In the genomic region with DNA sequence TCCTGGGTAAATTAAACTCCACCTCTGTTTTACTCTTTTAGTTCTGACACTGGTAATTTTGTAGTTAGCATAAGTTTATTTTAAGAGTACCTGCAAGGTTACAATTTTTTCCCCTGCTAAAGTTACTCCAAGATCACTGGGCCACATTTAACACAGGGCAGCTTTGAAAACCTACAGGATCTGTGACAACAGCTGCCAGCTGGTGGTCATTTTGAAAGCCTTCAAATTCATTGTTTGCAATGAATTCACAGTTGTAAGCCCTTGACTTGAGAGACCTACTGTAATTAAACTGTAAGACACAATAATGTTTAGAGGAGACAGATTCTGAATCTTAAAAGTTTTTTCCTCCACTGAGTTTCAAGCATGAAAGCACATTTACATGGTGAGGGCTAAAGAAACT, we compare ENCODE assay signal across 25 cellular contexts.
"Had no signal": no experiment of that assay in that cellular context is flagged by ENCODE, and none has a peak within 500 bp of the region (broad histone marks: within the 10 kb centered on the region; RNA-seq: fewer than 3 reads in every experiment).

No MANE protein-coding gene starts in this region.

- H2AFZ ChIP-seq: parathyroid adenoma had no signal

- H3K36me3 ChIP-seq: colonic mucosa, esophagus muscularis mucosa, tibial artery had no signal

- DNase-seq: activated CD4-positive, alpha-beta T cell treated with anti-CD3 and anti-CD28 coated beads, Interleukin-2, amount 50 U/mL, for 1 hour; activated CD4-positive, CD25-positive, alpha-beta regulatory T cell treated with anti-CD3 and anti-CD28 coated beads, Interleukin-2, amount 50 U/mL, for 72 hours; activated CD8-positive, alpha-beta T cell treated with anti-CD3 and anti-CD28 coated beads, Interleukin-2, amount 10 ng/mL, durations not matched to agents 7 days and 5 days; activated naive CD4-positive, alpha-beta T cell; activated naive CD8-positive, alpha-beta T cell treated with anti-CD3 and anti-CD28 coated beads for 36 hours; activated T-cell treated with anti-CD3 and anti-CD28 coated beads, Interleukin-2, amount 50 U/mL, for 24 hours; colonic mucosa; dorsolateral prefrontal cortex; effector memory CD8-positive, alpha-beta T cell; hypothalamus; left ventricle myocardium superior; mammary epithelial cell; midbrain; nucleus accumbens; right cardiac atrium; stimulated activated CD4-positive, alpha-beta T cell treated with anti-CD3 and anti-CD28 coated beads, Interleukin-12 subunit alpha, Interleukin-12 subunit beta, amount 100 ng/mL, for 4 hours; stimulated activated naive CD8-positive, alpha-beta T cell treated with anti-CD3 and anti-CD28 coated beads, Interleukin-15, amount 100 ng/mL, for 72 hours; tibial artery had no signal

- H3K9ac ChIP-seq: parathyroid adenoma had no signal

- H3K79me2 ChIP-seq: parathyroid adenoma had no signal

- H3K4me1 ChIP-seq: colonic mucosa, parathyroid adenoma, tibial artery had no signal

- H3K27me3 ChIP-seq: colonic mucosa, dorsolateral prefrontal cortex, esophagus muscularis mucosa, tibial artery had no signal

- H3K9me3 Mint-ChIP-seq: activated naive CD8-positive, alpha-beta T cell treated with anti-CD3 and anti-CD28 coated beads for 36 hours; activated T-cell treated with anti-CD3 and anti-CD28 coated beads, Interleukin-2, amount 50 U/mL, for 24 hours; activated T-helper 17 cell treated with anti-CD3 and anti-CD28 coated beads, Interleukin-2, amount 50 U/mL, for 72 hours; effector memory CD8-positive, alpha-beta T cell; nephron; stimulated activated effector memory CD8-positive, alpha-beta T cell treated with anti-CD3 and anti-CD28 coated beads, Interleukin-12 subunit alpha, Interleukin-12 subunit beta, amount 100 ng/mL, for 72 hours; stimulated activated naive CD8-positive, alpha-beta T cell treated with anti-CD3 and anti-CD28 coated beads, Interleukin-15, amount 100 ng/mL, for 72 hours; T-helper 2 cell treated with Interferon-gamma antibody and Interleukin-4, amounts not matched to agents 5 μg/mL and 100 μg/mL, for 36 hours had no signal

- ATAC-seq: activated CD8-positive, alpha-beta T cell treated with anti-CD3 and anti-CD28 coated beads, Interleukin-2, amount 10 ng/mL, durations not matched to agents 7 days and 5 days; activated T-helper 17 cell treated with anti-CD3 and anti-CD28 coated beads, Interleukin-2, amount 50 U/mL, for 72 hours; effector memory CD8-positive, alpha-beta T cell; left ventricle myocardium superior; right cardiac atrium; stimulated activated effector memory CD8-positive, alpha-beta T cell treated with anti-CD3 and anti-CD28 coated beads, Interleukin-12 subunit alpha, Interleukin-12 subunit beta, amount 100 ng/mL, for 72 hours; stimulated activated naive CD8-positive, alpha-beta T cell treated with anti-CD3 and anti-CD28 coated beads, Interleukin-15, amount 100 ng/mL, for 72 hours had no signal

- H3K27ac Mint-ChIP-seq: activated CD8-positive, alpha-beta T cell treated with anti-CD3 and anti-CD28 coated beads, Interleukin-2, amount 10 ng/mL, durations not matched to agents 7 days and 5 days; activated naive CD8-positive, alpha-beta T cell treated with anti-CD3 and anti-CD28 coated beads for 36 hours; activated T-cell treated with anti-CD3 and anti-CD28 coated beads, Interleukin-2, amount 50 U/mL, for 24 hours; activated T-helper 17 cell treated with anti-CD3 and anti-CD28 coated beads, Interleukin-2, amount 50 U/mL, for 72 hours; effector memory CD8-positive, alpha-beta T cell; stimulated activated effector memory CD8-positive, alpha-beta T cell treated with anti-CD3 and anti-CD28 coated beads, Interleukin-12 subunit alpha, Interleukin-12 subunit beta, amount 100 ng/mL, for 72 hours; stimulated activated naive CD8-positive, alpha-beta T cell treated with anti-CD3 and anti-CD28 coated beads, Interleukin-15, amount 100 ng/mL, for 72 hours; T-helper 2 cell treated with Interferon-gamma antibody and Interleukin-4, amounts not matched to agents 5 μg/mL and 100 μg/mL, for 36 hours had no signal

- H3K4me3 Mint-ChIP-seq: activated CD8-positive, alpha-beta T cell treated with anti-CD3 and anti-CD28 coated beads, Interleukin-2, amount 10 ng/mL, durations not matched to agents 7 days and 5 days; activated naive CD8-positive, alpha-beta T cell treated with anti-CD3 and anti-CD28 coated beads for 36 hours; activated T-cell treated with anti-CD3 and anti-CD28 coated beads, Interleukin-2, amount 50 U/mL, for 24 hours; activated T-helper 17 cell treated with anti-CD3 and anti-CD28 coated beads, Interleukin-2, amount 50 U/mL, for 72 hours; effector memory CD8-positive, alpha-beta T cell; nephron; stimulated activated effector memory CD8-positive, alpha-beta T cell treated with anti-CD3 and anti-CD28 coated beads, Interleukin-12 subunit alpha, Interleukin-12 subunit beta, amount 100 ng/mL, for 72 hours; stimulated activated naive CD8-positive, alpha-beta T cell treated with anti-CD3 and anti-CD28 coated beads, Interleukin-15, amount 100 ng/mL, for 72 hours; T-helper 2 cell treated with Interferon-gamma antibody and Interleukin-4, amounts not matched to agents 5 μg/mL and 100 μg/mL, for 36 hours had no signal

- H3K27ac ChIP-seq: colonic mucosa, dorsolateral prefrontal cortex, esophagus muscularis mucosa, parathyroid adenoma, tibial artery, VCaP had no signal

- H3K27me3 Mint-ChIP-seq: activated naive CD8-positive, alpha-beta T cell treated with anti-CD3 and anti-CD28 coated beads for 36 hours; activated T-cell treated with anti-CD3 and anti-CD28 coated beads, Interleukin-2, amount 50 U/mL, for 24 hours; activated T-helper 17 cell treated with anti-CD3 and anti-CD28 coated beads, Interleukin-2, amount 50 U/mL, for 72 hours; effector memory CD8-positive, alpha-beta T cell; stimulated activated naive CD8-positive, alpha-beta T cell treated with anti-CD3 and anti-CD28 coated beads, Interleukin-15, amount 100 ng/mL, for 72 hours had no signal

- H3K4me1 Mint-ChIP-seq: activated T-helper 17 cell treated with anti-CD3 and anti-CD28 coated beads, Interleukin-2, amount 50 U/mL, for 72 hours; nephron; stimulated activated effector memory CD8-positive, alpha-beta T cell treated with anti-CD3 and anti-CD28 coated beads, Interleukin-12 subunit alpha, Interleukin-12 subunit beta, amount 100 ng/mL, for 72 hours; stimulated activated naive CD8-positive, alpha-beta T cell treated with anti-CD3 and anti-CD28 coated beads, Interleukin-15, amount 100 ng/mL, for 72 hours had no signal

- H3K4me3 ChIP-seq: colonic mucosa, dorsolateral prefrontal cortex, esophagus muscularis mucosa, tibial artery had no signal
